ENCODE assay signal across 8 cellular contexts in genomic region chr2:74553892-74554820, GRCh38. TPM values are rescaled to one million over a fixed set of nuclear protein-coding genes. Genes with fewer than 3 reads are reported as not detected.
DNase-seq lines count a peak whose midpoint lies in the region; ATAC-seq and TF ChIP-seq lines count a peak whose summit lies in the region.

Gene DOK1 (plus strand): TSS chr2:74554720. CDS start chr2:74554755, 35 bp downstream.
Gene LOXL3 (minus strand): TSS chr2:74553942. CDS start chr2:74552634, 1,308 bp downstream.

- no peak within 1 kb of the TSS for H3K27ac ChIP-seq in OCI-LY1 (ENCODE audit: low read depth, low read length, poor library complexity, severe bottlenecking)
- peak within 1 kb of the TSS; percentile 77 to 81 for H3K27ac ChIP-seq in esophagus (ENCODE audit: low read depth in 2 of 2, low read length in 1 of 2)
- H3K27ac ChIP-seq in muscle layer of duodenum (ENCODE audit: low read length) = peak within 1 kb of the TSS; percentile 47

- ATAC-seq in GM19025 (IDR thresholded peaks at IDR 0.05; ENCODE audit: low read depth, unreplicated experiment) = peak; percentile 51
- peak; percentile 43 for ATAC-seq in HG03342 (IDR thresholded peaks at IDR 0.05; ENCODE audit: unreplicated experiment)

- H3K9me2 ChIP-seq in OCI-LY1 (ENCODE audit: low read depth, low read length) = no peaks in the 10 kb centered on the region

- no peaks in the 10 kb centered on the region for H4K20me1 ChIP-seq in OCI-LY1 (ENCODE audit: insufficient read depth, low read length)

- H3K27me3 ChIP-seq in OCI-LY1 (ENCODE audit: insufficient read depth, low read length) = peaks cover 7% of the 10 kb centered on the region
- no peaks in the 10 kb centered on the region for H3K27me3 ChIP-seq in esophagus (ENCODE audit: control insufficient read depth in 1 of 2, insufficient read depth in 2 of 2, low read length in 2 of 2)
- no peaks in the 10 kb centered on the region for H3K27me3 ChIP-seq in muscle layer of duodenum (ENCODE audit: low read depth, low read length)

- peak within 1 kb of the TSS; percentile 78 for H3K4me3 ChIP-seq in OCI-LY1 (ENCODE audit: low read depth, low read length, poor library complexity, severe bottlenecking)
- H3K4me3 ChIP-seq in esophagus (ENCODE audit: low read depth in 1 of 2, low read length in 2 of 2) = peak within 1 kb of the TSS; percentile 44 to 59
- peak within 1 kb of the TSS; percentile 77 to 88 for H3K4me3 ChIP-seq in muscle layer of duodenum (ENCODE audit: low read depth in 1 of 2, low read length in 2 of 2)

- no peak for TF ChIP-seq CTCF in OCI-LY1 (IDR thresholded peaks at IDR 0.05; ENCODE audit: low read length)

- H3K9me3 ChIP-seq in OCI-LY1 (ENCODE audit: low read length) (no peaks in the 10 kb centered on the region), esophagus (ENCODE audit: control insufficient read depth in 2 of 2, insufficient read depth in 1 of 2, low read depth in 1 of 2, low read length in 1 of 2) (no peaks in the 10 kb centered on the region), muscle layer of duodenum (ENCODE audit: control insufficient read depth in 1 of 2, low read length in 2 of 2) (no peaks in the 10 kb centered on the region)

- peak within 1 kb of the TSS; percentile 4; the same call in 1 of the 2 replicates for H2AFZ ChIP-seq in OCI-LY1 (ENCODE audit: low read length)

- peak; percentile 82 for DNase-seq in Ammon's horn (ENCODE audit: low spot score)
- peak; percentile 86 for DNase-seq in activated T-cell treated with anti-CD3 and anti-CD28 coated beads, Interleukin-2, amount 50 U/mL, for 1 hour
- DNase-seq in stimulated activated CD8-positive, alpha-beta memory T cell treated with anti-CD3 and anti-CD28 coated beads, Interleukin-7, amount 100 ng/mL, for 24 hours (ENCODE audit: low read depth) = peak; percentile 72

- H3K4me1 ChIP-seq in OCI-LY1 (ENCODE audit: insufficient read depth, low read length, severe bottlenecking) (peaks cover 17% of the 10 kb centered on the region), esophagus (ENCODE audit: control insufficient read depth in 2 of 2, insufficient read depth in 2 of 2, low read length in 1 of 2) (peaks cover 3 to 12% of the 10 kb centered on the region in 2 donors), muscle layer of duodenum (ENCODE audit: control insufficient read depth in 1 of 2, insufficient read depth in 2 of 2, low read length in 2 of 2) (peaks cover 0 to 15% of the 10 kb centered on the region in 2 donors)

- H3F3A ChIP-seq in OCI-LY1 (ENCODE audit: insufficient read depth, low read length) = no peaks in the 10 kb centered on the region

- H3K4me2 ChIP-seq in OCI-LY1 (ENCODE audit: low read length) = peak within 1 kb of the TSS; percentile 70

- no peaks in the 10 kb centered on the region for H3K79me2 ChIP-seq in OCI-LY1 (ENCODE audit: insufficient read depth, low read length)

- WGBS in esophagus, 2 donors = 1% methylated on average over 57 to 73 of the region's 73 CpGs

- H3K9ac ChIP-seq in OCI-LY1 (ENCODE audit: low read length) = peak within 1 kb of the TSS; percentile 71

- peaks cover 6% of the 10 kb centered on the region; the same call in 1 of the 2 replicates for H3K36me3 ChIP-seq in OCI-LY1 (ENCODE audit: insufficient read depth, low read length)
- peaks cover 0 to 6% of the 10 kb centered on the region in 2 donors for H3K36me3 ChIP-seq in esophagus (ENCODE audit: control insufficient read depth in 2 of 2, insufficient read depth in 2 of 2, low read length in 1 of 2)
- H3K36me3 ChIP-seq in muscle layer of duodenum (ENCODE audit: control insufficient read depth in 1 of 2, insufficient read depth in 2 of 2, low read length in 2 of 2) = peaks cover 0 to 6% of the 10 kb centered on the region in 2 donors

RNA-seq across cellular contexts. Expression of gene DOK1, which starts in this region (rescaled TPM):
- 1 to 10 TPM; 1.6 to 2.5 TPM for polyA plus RNA-seq in esophagus

RNA-seq across cellular contexts. Expression of gene LOXL3, which starts in this region (rescaled TPM):
- under 1 TPM; 0.71 to 0.79 TPM for polyA plus RNA-seq in esophagus
